ENCODE assay signal across 8 cellular contexts in genomic region chr1:211939876-211940468, GRCh38.
DNase-seq lines count a peak whose midpoint lies in the region; ATAC-seq, FAIRE-seq and TF ChIP-seq lines count a peak whose summit lies in the region.

No MANE protein-coding gene starts in this region.

- in situ Hi-C loops in GM13977 (cut with MboI; ENCODE audit: low pct_unique_long_range_greater_than_20kb, low sequenced_read_pairs, unreplicated experiment) (no loop called here), G401 (cut with HindIII; ENCODE audit: low sequenced_read_pairs) (no loop called here)

- ATAC-seq in GM21367 (IDR thresholded peaks at IDR 0.05; ENCODE audit: unreplicated experiment) (peak; percentile 74), HG03460 (IDR thresholded peaks at IDR 0.05; ENCODE audit: unreplicated experiment) (peak; percentile 70)

- peak; percentile 78 for FAIRE-seq in islet of Langerhans (lab: Jason Lieb, UNC)

- no peak for TF ChIP-seq CTCF in GM13977 (IDR thresholded peaks at IDR 0.05; ENCODE audit: extremely low read depth, insufficient read depth, missing control alignments)

- DNase-seq in GM13977 (ENCODE audit: low spot score) (peak; percentile 64), G401 (ENCODE audit: low spot score) (no peak), 8988T (no peak), ureter (ENCODE audit: low spot score) (no peak), D341Med (ENCODE audit: low spot score) (no peak)
